ENCODE assay signal across 8 cellular contexts in genomic region chr2:63840785-63841253, GRCh38.
DNase-seq lines count a peak whose midpoint lies in the region; ATAC-seq and TF ChIP-seq lines count a peak whose summit lies in the region.

No MANE protein-coding gene starts in this region.

- peak; percentile 95 for ATAC-seq in GM21528 (IDR thresholded peaks at IDR 0.05; ENCODE audit: low FRiP score, unreplicated experiment)

- peaks cover 48% of the 10 kb centered on the region for H3K79me2 ChIP-seq in OCI-LY3 (ENCODE audit: low read length)

- H3K36me3 ChIP-seq in OCI-LY3 (replicated peaks; ENCODE audit: low read depth, low read length), result no peaks in the 10 kb centered on the region

- peak; percentile 95 for DNase-seq in DMS 273 treated with DMSO at 0.1 percent for 48 hours (lab: John Stamatoyannopoulos, UW)
- DNase-seq in HuH-7.5 (ENCODE audit: low spot score), result peak; percentile 84
- peak; percentile 96 for DNase-seq in activated T-cell treated with anti-CD3 and anti-CD28 coated beads for 24 hours (ENCODE audit: low read depth)
- DNase-seq in epidermal melanocyte (ENCODE audit: insufficient read length, low spot score), result peak; percentile 79
- peak; percentile 97 for DNase-seq in middle frontal gyrus (ENCODE audit: extremely low spot score, low spot score)
- DNase-seq in stimulated activated CD8-positive, alpha-beta memory T cell treated with anti-CD3 and anti-CD28 coated beads, Interleukin-2, amount 100 ng/mL, for 1 hour (ENCODE audit: low read depth in 2 of 2), result peak; percentile 95

- peak overlapping the region; percentile 81 for H3K27ac ChIP-seq in OCI-LY3 (ENCODE audit: low read length)

- H3K9ac ChIP-seq in OCI-LY3 (ENCODE audit: low read length), result peak overlapping the region; percentile 97

- H3K4me2 ChIP-seq in OCI-LY3 (ENCODE audit: low read length), result peak overlapping the region; percentile 95

- H4K20me1 ChIP-seq in OCI-LY3 (ENCODE audit: insufficient read depth, low read length), result peaks cover 22% of the 10 kb centered on the region

- H3K9me3 ChIP-seq in OCI-LY3 (ENCODE audit: insufficient read depth, low read length), result no peaks in the 10 kb centered on the region

- peak overlapping the region; percentile 78; the same call in 1 of the 2 replicates for H2AFZ ChIP-seq in OCI-LY3 (ENCODE audit: low read depth, low read length)

- H3K4me3 ChIP-seq in OCI-LY3 (ENCODE audit: low read length), result peak overlapping the region; percentile 91

- TF ChIP-seq CTCF in OCI-LY3 (IDR thresholded peaks at IDR 0.05; ENCODE audit: low read depth, low read length), result no peak

- no peaks in the 10 kb centered on the region for H3K27me3 ChIP-seq in OCI-LY3 (ENCODE audit: low read depth, low read length)

- peaks cover 15% of the 10 kb centered on the region for H3K4me1 ChIP-seq in OCI-LY3 (ENCODE audit: low read length)

Comparison
In these comparisons a context has a peak if more than half of its experiments do, and no peak if none do; other contexts are left out.
1. Peak in every context shown above with its lines: DNase-seq, ATAC-seq, H3K4me3 ChIP-seq and H3K27ac ChIP-seq.